Comparison of ENCODE assay signal across 10 cellular contexts in the genomic region with DNA sequence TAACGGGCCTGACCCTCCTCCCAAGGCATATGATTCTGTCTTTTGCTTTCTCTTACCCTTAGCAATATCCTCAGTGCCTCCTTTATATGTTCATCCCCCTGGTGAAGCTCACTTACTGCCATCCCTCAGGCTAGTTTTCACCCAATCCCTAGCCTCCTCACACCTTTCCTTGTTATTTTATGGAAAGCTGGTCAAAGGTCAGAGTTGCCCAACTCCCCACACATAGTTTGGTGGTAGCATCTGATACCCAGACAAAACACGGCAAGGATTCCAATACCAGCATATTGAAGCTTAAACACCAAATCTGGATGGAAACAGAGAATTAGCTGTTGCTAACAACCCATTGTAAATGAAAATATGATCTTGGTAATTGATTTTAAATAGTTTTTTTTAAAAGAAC.
DNase-seq lines count a peak whose midpoint lies in the region; ATAC-seq, FAIRE-seq and TF ChIP-seq lines count a peak whose summit lies in the region.
"Had no signal": no experiment of that assay in that cellular context is flagged by ENCODE, and none has a peak within 500 bp of the region (broad histone marks: within the 10 kb centered on the region; RNA-seq: fewer than 3 reads in every experiment).

No MANE protein-coding gene starts in this region.

- peaks cover 26% of the 10 kb centered on the region for H3K9me3 Mint-ChIP-seq in activated T-cell treated with anti-CD3 and anti-CD28 coated beads, Interleukin-2, amount 50 U/mL, for 24 hours

- no peak for ATAC-seq in HG03280 (IDR thresholded peaks at IDR 0.05; ENCODE audit: unreplicated experiment)
- ATAC-seq: activated CD4-positive, alpha-beta T cell treated with anti-CD3 and anti-CD28 coated beads for 36 hours had no signal

- DNase-seq in activated T-cell treated with anti-CD3 and anti-CD28 coated beads, Interleukin-2, amount 50 U/mL, for 24 hours = no peak
- DNase-seq in activated T-cell treated with anti-CD3 and anti-CD28 coated beads, Interleukin-2, amount 50 U/mL, for 1 hour = no peak
- no peak for DNase-seq in coronary artery (ENCODE audit: low spot score)
- peak; percentile 19 for DNase-seq in urothelium cell line (ENCODE audit: low spot score)
- no peak for DNase-seq in HCEC 1CT
- no peak for DNase-seq in NCI-H82 treated with DMSO at 0.1 percent for 48 hours (lab: John Stamatoyannopoulos, UW; ENCODE audit: unreplicated experiment)
- DNase-seq: activated CD4-positive, alpha-beta T cell treated with anti-CD3 and anti-CD28 coated beads for 36 hours had no signal

- H3K27me3 ChIP-seq in muscle layer of duodenum (ENCODE audit: low read depth, low read length) = no peaks in the 10 kb centered on the region

- H3K27me3 Mint-ChIP-seq in activated T-cell treated with anti-CD3 and anti-CD28 coated beads, Interleukin-2, amount 50 U/mL, for 24 hours = no peaks in the 10 kb centered on the region
- H3K27me3 Mint-ChIP-seq: activated CD4-positive, alpha-beta T cell treated with anti-CD3 and anti-CD28 coated beads for 36 hours had no signal

- H3K4me3 ChIP-seq in coronary artery = peak overlapping the region; percentile 60
- peak overlapping the region; percentile 10 to 24 for H3K4me3 ChIP-seq in muscle layer of duodenum (ENCODE audit: low read depth in 1 of 2, low read length in 2 of 2)

- H3K4me1 ChIP-seq in muscle layer of duodenum (ENCODE audit: control insufficient read depth in 1 of 2, insufficient read depth in 2 of 2, low read length in 2 of 2) = peaks cover 8 to 28% of the 10 kb centered on the region in 2 donors

- H3K4me1 Mint-ChIP-seq in activated T-cell treated with anti-CD3 and anti-CD28 coated beads, Interleukin-2, amount 50 U/mL, for 24 hours (ENCODE audit: low read depth) = peaks cover 82% of the 10 kb centered on the region

- no peak for TF ChIP-seq CTCF in coronary artery (IDR thresholded peaks at IDR 0.05)

- peak overlapping the region; percentile 35 for H3K27ac Mint-ChIP-seq in activated T-cell treated with anti-CD3 and anti-CD28 coated beads, Interleukin-2, amount 50 U/mL, for 24 hours

- no peak overlapping the region for H3K4me3 Mint-ChIP-seq in activated T-cell treated with anti-CD3 and anti-CD28 coated beads, Interleukin-2, amount 50 U/mL, for 24 hours
- H3K4me3 Mint-ChIP-seq: activated CD4-positive, alpha-beta T cell treated with anti-CD3 and anti-CD28 coated beads for 36 hours had no signal

- no peaks in the 10 kb centered on the region for H3K9me3 ChIP-seq in muscle layer of duodenum (ENCODE audit: control insufficient read depth in 1 of 2, low read length in 2 of 2)

- H3K36me3 ChIP-seq in muscle layer of duodenum (ENCODE audit: control insufficient read depth in 1 of 2, insufficient read depth in 2 of 2, low read length in 2 of 2) = no peaks in the 10 kb centered on the region

- FAIRE-seq in urothelium cell line (lab: Jason Lieb, UNC) = no peak
- FAIRE-seq: A204.1 had no signal

- H3K36me3 Mint-ChIP-seq in activated T-cell treated with anti-CD3 and anti-CD28 coated beads, Interleukin-2, amount 50 U/mL, for 24 hours (ENCODE audit: low read depth) = peaks cover 83% of the 10 kb centered on the region

- H3K27ac ChIP-seq in coronary artery = peak overlapping the region; percentile 79 to 95
- H3K27ac ChIP-seq in muscle layer of duodenum (ENCODE audit: low read length) = peak overlapping the region; percentile 94
